In genomic region chr7:51666261-51666660, GRCh38 we compare ENCODE assay signal across 15 cellular contexts.
"Had no signal": no experiment of that assay in that cellular context is flagged by ENCODE, and none has a peak within 500 bp of the region (broad histone marks: within the 10 kb centered on the region; RNA-seq: fewer than 3 reads in every experiment).

No MANE protein-coding gene starts in this region.

- H3K4me3 ChIP-seq: adrenal gland, pancreas, smooth muscle cell, testis had no signal

- H3K9me3 ChIP-seq: adrenal gland, pancreas, testis had no signal

- H3K27ac ChIP-seq: adrenal gland, pancreas, testis had no signal

- H3K4me1 ChIP-seq: pancreas, testis had no signal

- H3K4me2 ChIP-seq: smooth muscle cell had no signal

- H3K36me3 ChIP-seq: adrenal gland, pancreas had no signal

- H3K27me3 ChIP-seq: adrenal gland, pancreas, testis had no signal

- DNase-seq: activated CD4-positive, alpha-beta T cell treated with anti-CD3 and anti-CD28 coated beads for 36 hours; activated CD4-positive, alpha-beta T cell treated with anti-CD3 and anti-CD28 coated beads, Interleukin-2, amount 50 U/mL, for 48 hours; activated gamma-delta T cell treated with Interleukin-2 at 50 U/mL for 16 hours; activated T-cell treated with anti-CD3 and anti-CD28 coated beads for 4 hours; cerebellar nuclear complex; cortex of kidney; immature natural killer cell; kidney glomerular epithelial cell; mesenchymal stem cell; naive thymus-derived CD8-positive, alpha-beta T cell; pancreas; stimulated activated CD4-positive, alpha-beta T cell treated with anti-CD3 and anti-CD28 coated beads, Interleukin-4, amount 100 ng/mL, for 24 hours; testis had no signal
